Comparison of ENCODE assay signal across 8 cellular contexts in the genomic region with DNA sequence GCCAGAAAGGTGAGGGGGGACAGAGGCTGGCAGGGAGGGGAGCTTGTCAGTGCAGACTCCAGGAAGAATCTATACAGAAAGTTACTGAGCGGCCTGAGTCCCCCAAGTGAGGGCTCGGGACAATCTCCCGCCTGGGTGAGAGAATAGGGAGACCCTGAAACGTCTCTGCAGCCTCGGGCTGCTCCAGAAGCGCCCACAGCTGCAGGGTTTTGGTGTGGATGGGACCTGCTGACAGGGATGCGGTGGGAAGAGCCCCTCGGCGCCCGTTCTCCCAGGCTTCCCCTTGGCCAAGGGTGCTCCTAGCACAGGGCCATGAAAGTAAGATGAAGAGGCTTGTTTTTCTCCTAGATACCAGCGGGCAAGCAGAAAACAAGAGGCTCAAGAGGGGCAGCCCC. TPM values are rescaled to one million over a fixed set of nuclear protein-coding genes. Genes with fewer than 3 reads are reported as not detected.
A peak's percentile ranks its signal among the peaks of the same experiment; 100 is the strongest.
DNase-seq lines count a peak whose midpoint lies in the region; ATAC-seq and TF ChIP-seq lines count a peak whose summit lies in the region.

No MANE protein-coding gene starts in this region.

- no peak for DNase-seq in activated T-cell treated with anti-CD3 and anti-CD28 coated beads, Interleukin-2, amount 50 U/mL, for 24 hours
- no peak for DNase-seq in activated T-cell treated with anti-CD3 and anti-CD28 coated beads, Interleukin-2, amount 50 U/mL, for 48 hours
- no peak for DNase-seq in activated naive CD4-positive, alpha-beta T cell treated with anti-CD3 and anti-CD28 coated beads, Interleukin-2, amount 50 U/mL, for 72 hours (ENCODE audit: low spot score in 2 of 2)
- DNase-seq in kidney epithelial cell (ENCODE audit: low read depth) = no peak
- no peak for DNase-seq in activated effector memory CD4-positive, alpha-beta T cell treated with Interleukin-2 at 50 U/mL for 16 hours
- DNase-seq in EL = no peak

- H3K9me3 Mint-ChIP-seq in activated T-cell treated with anti-CD3 and anti-CD28 coated beads, Interleukin-2, amount 50 U/mL, for 24 hours = no peaks in the 10 kb centered on the region
- H3K9me3 Mint-ChIP-seq in activated naive CD4-positive, alpha-beta T cell treated with anti-CD3 and anti-CD28 coated beads, Interleukin-2, amount 50 U/mL, for 72 hours = no peaks in the 10 kb centered on the region

- H3K36me3 ChIP-seq in kidney epithelial cell (ENCODE audit: control insufficient read depth, insufficient read depth, low read length) (peaks cover 1% of the 10 kb centered on the region), thymus (ENCODE audit: control insufficient read depth, insufficient read depth) (peaks cover 46% of the 10 kb centered on the region)

- no peak for TF ChIP-seq CTCF in kidney epithelial cell (IDR thresholded peaks at IDR 0.05; ENCODE audit: insufficient read depth, low read length, poor library complexity, severe bottlenecking)

- WGBS in thymus = 3% methylated on average over 11 of the region's 11 CpGs

- H3K27ac ChIP-seq in thymus (ENCODE audit: low read depth) = peak overlapping the region; percentile 99

- no peaks in the 10 kb centered on the region for H3K27me3 ChIP-seq in kidney epithelial cell (ENCODE audit: control insufficient read depth, insufficient read depth, low read length)
- no peaks in the 10 kb centered on the region for H3K27me3 ChIP-seq in thymus (ENCODE audit: control insufficient read depth, insufficient read depth)

- peaks cover 51% of the 10 kb centered on the region for H3K4me1 Mint-ChIP-seq in activated T-cell treated with anti-CD3 and anti-CD28 coated beads, Interleukin-2, amount 50 U/mL, for 24 hours (ENCODE audit: low read depth)

- peaks cover 7% of the 10 kb centered on the region for H3K4me1 ChIP-seq in thymus (ENCODE audit: control insufficient read depth, insufficient read depth, low read length)

- H3K27me3 Mint-ChIP-seq in activated T-cell treated with anti-CD3 and anti-CD28 coated beads, Interleukin-2, amount 50 U/mL, for 24 hours = no peaks in the 10 kb centered on the region

- peaks cover 72% of the 10 kb centered on the region for H3K36me3 Mint-ChIP-seq in activated T-cell treated with anti-CD3 and anti-CD28 coated beads, Interleukin-2, amount 50 U/mL, for 24 hours (ENCODE audit: low read depth)
- H3K36me3 Mint-ChIP-seq in activated naive CD4-positive, alpha-beta T cell treated with anti-CD3 and anti-CD28 coated beads, Interleukin-2, amount 50 U/mL, for 72 hours = peaks cover 15% of the 10 kb centered on the region in 2 donors

- H3K4me3 Mint-ChIP-seq in activated T-cell treated with anti-CD3 and anti-CD28 coated beads, Interleukin-2, amount 50 U/mL, for 24 hours = peak overlapping the region; percentile 84

- peak overlapping the region; percentile 88 for H3K27ac Mint-ChIP-seq in activated T-cell treated with anti-CD3 and anti-CD28 coated beads, Interleukin-2, amount 50 U/mL, for 24 hours
- H3K27ac Mint-ChIP-seq in activated naive CD4-positive, alpha-beta T cell treated with anti-CD3 and anti-CD28 coated beads, Interleukin-2, amount 50 U/mL, for 72 hours = peak overlapping the region; percentile 90 to 99

- H3K4me3 ChIP-seq in kidney epithelial cell (ENCODE audit: low read depth, low read length) (peak overlapping the region; percentile 99), thymus (ENCODE audit: low read length) (peak overlapping the region; percentile 78)

- H3K9me3 ChIP-seq in thymus (ENCODE audit: control insufficient read depth) = no peaks in the 10 kb centered on the region

- ATAC-seq in activated naive CD4-positive, alpha-beta T cell treated with anti-CD3 and anti-CD28 coated beads, Interleukin-2, amount 50 U/mL, for 72 hours = peak in 1 of 2 donors; percentile 3
- no peak for ATAC-seq in HG02981 (IDR thresholded peaks at IDR 0.05; ENCODE audit: unreplicated experiment)

RNA-seq across cellular contexts. Expression of gene RCE1, which starts 0.7 kb away (rescaled TPM):
- 10 to 100 TPM; 22.2 to 38.0 TPM for total RNA-seq in activated naive CD4-positive, alpha-beta T cell treated with anti-CD3 and anti-CD28 coated beads, Interleukin-2, amount 50 U/mL, for 72 hours
- 45.2 and 52.7 TPM in 2 replicates for total RNA-seq in kidney epithelial cell
- 23.3 TPM for polyA plus RNA-seq in thymus

RNA-seq across cellular contexts. Expression of gene LRFN4, which starts 14.4 kb away (rescaled TPM):
- 10 to 100 TPM; 23.9 TPM for total RNA-seq in activated naive CD4-positive, alpha-beta T cell treated with anti-CD3 and anti-CD28 coated beads, Interleukin-2, amount 50 U/mL, for 72 hours
- 53.5 and 72.3 TPM in 2 replicates for total RNA-seq in kidney epithelial cell
- 20.1 TPM for polyA plus RNA-seq in thymus
